In genomic region chr12:57430931-57431566, GRCh38 we compare ENCODE assay signal across 1 cellular context.
TF ChIP-seq lines count a peak whose summit lies in the region.

Gene R3HDM2 (minus strand): TSS chr12:57431043. CDS start chr12:57310428, 120,615 bp downstream.

TF ChIP-seq in K562, 482 proteins besides CTCF, POLR2A, EP300 and RAD21 (continued from another document and continues in another):
- TF ChIP-seq NR2C2 (CRISPR knock-in tag; IDR thresholded peaks at IDR 0.05): peak; percentile 88
- TF ChIP-seq NR2C2 (tag; IDR thresholded peaks at IDR 0.05): peak; percentile 64; the same call in 1 of the 2 replicates
- TF ChIP-seq ZNF23 (CRISPR knock-in tag; IDR thresholded peaks at IDR 0.05): no peak
- no peak for TF ChIP-seq MAFK (IDR thresholded peaks at IDR 0.05; ENCODE audit: low read length)
- TF ChIP-seq E2F8 (IDR thresholded peaks at IDR 0.05; ENCODE audit: low read depth, partially characterized antibody): peak; percentile 66
- TF ChIP-seq CTBP1 (IDR thresholded peaks at IDR 0.05; ENCODE audit: borderline replicate concordance): peak; percentile 84
- no peak for TF ChIP-seq HBP1 (CRISPR knock-in tag; IDR thresholded peaks at IDR 0.05)
- peak; percentile 99 for TF ChIP-seq FOXP1 (CRISPR knock-in tag; IDR thresholded peaks at IDR 0.05)
- TF ChIP-seq ZNF76 (CRISPR knock-in tag; IDR thresholded peaks at IDR 0.05; ENCODE audit: borderline replicate concordance): no peak
- TF ChIP-seq MTA1 (IDR thresholded peaks at IDR 0.05; ENCODE audit: borderline replicate concordance): no peak
- TF ChIP-seq ZNF644 (tag; IDR thresholded peaks at IDR 0.05; ENCODE audit: low read depth): no peak
- TF ChIP-seq ZNF175 (CRISPR knock-in tag; IDR thresholded peaks at IDR 0.05; ENCODE audit: low read depth): no peak; the same call in 1 of the 2 replicates
- no peak for TF ChIP-seq IRF2 (CRISPR knock-in tag; IDR thresholded peaks at IDR 0.05)
- TF ChIP-seq CREBBP (IDR thresholded peaks at IDR 0.05; ENCODE audit: low read depth, low read length): no peak
- TF ChIP-seq DNMT1 (IDR thresholded peaks at IDR 0.05): no peak
- TF ChIP-seq ZKSCAN3 (CRISPR knock-in tag; IDR thresholded peaks at IDR 0.05): no peak
- TF ChIP-seq DEAF1 (CRISPR knock-in tag; IDR thresholded peaks at IDR 0.05): no peak
- TF ChIP-seq TCF7L2 (IDR thresholded peaks at IDR 0.05; ENCODE audit: low read depth, low read length): no peak
- no peak for TF ChIP-seq BRF2 (IDR thresholded peaks at IDR 0.05; ENCODE audit: borderline replicate concordance, insufficient read depth, insufficient read length)
- peak; percentile 92; the same call in 1 of the 2 replicates for TF ChIP-seq ZNF224 (CRISPR knock-in tag; IDR thresholded peaks at IDR 0.05)
- TF ChIP-seq KAT8 (IDR thresholded peaks at IDR 0.05; ENCODE audit: low read depth): no peak
- TF ChIP-seq ZNF583 (CRISPR knock-in tag; IDR thresholded peaks at IDR 0.05): 0 out of 2 replicates have a peak, but pooled peaks have one; percentile 18
- no peak for TF ChIP-seq ZNF184 (CRISPR knock-in tag; IDR thresholded peaks at IDR 0.05)
- peak; percentile 99 for TF ChIP-seq RBFOX2 (IDR thresholded peaks at IDR 0.05; ENCODE audit: low read depth, low read length)
- no peak for TF ChIP-seq OTX1 (CRISPR knock-in tag; IDR thresholded peaks at IDR 0.05)
- TF ChIP-seq MAX (CRISPR knock-in tag; IDR thresholded peaks at IDR 0.05): peak; percentile 100
- no peak for TF ChIP-seq CREB5 (CRISPR knock-in tag; IDR thresholded peaks at IDR 0.05)
- TF ChIP-seq NR3C1 (CRISPR knock-in tag; IDR thresholded peaks at IDR 0.05): peak; percentile 96
- TF ChIP-seq TEAD4 (IDR thresholded peaks at IDR 0.05; ENCODE audit: low read length): no peak
- TF ChIP-seq TEAD4 (CRISPR knock-in tag; IDR thresholded peaks at IDR 0.05; ENCODE audit: borderline replicate concordance): peak; percentile 97; the same call in 1 of the 2 replicates
- TF ChIP-seq PKNOX1 (IDR thresholded peaks at IDR 0.05): peak; percentile 66
- TF ChIP-seq RFX1 (IDR thresholded peaks at IDR 0.05): no peak
- 0 out of 4 replicates have a peak, but pooled peaks of 1 of the 2 experiments have one; percentile 46 for TF ChIP-seq BCLAF1 (IDR thresholded peaks at IDR 0.05; ENCODE audit: borderline replicate concordance in 1 of 2, control insufficient read depth in 1 of 2, low read depth in 2 of 2, low read length in 1 of 2)
- no peak for TF ChIP-seq HDAC8 (tag; IDR thresholded peaks at IDR 0.05)
- peak; percentile 52; the same call in 1 of the 2 replicates for TF ChIP-seq ZBTB49 (CRISPR knock-in tag; IDR thresholded peaks at IDR 0.05; ENCODE audit: borderline replicate concordance)
- no peak for TF ChIP-seq POLR3G (IDR thresholded peaks at IDR 0.05; ENCODE audit: extremely low read depth, insufficient read length, insufficient replicate concordance)
- peak; percentile 82 for TF ChIP-seq PHF20 (IDR thresholded peaks at IDR 0.05; ENCODE audit: partially characterized antibody)
- no peak for TF ChIP-seq PHB2 (IDR thresholded peaks at IDR 0.05; ENCODE audit: low read depth)
- no peak for TF ChIP-seq RBM39 (optimal IDR thresholded peaks at IDR 0.05; ENCODE audit: low read depth, low read length)
- TF ChIP-seq ATF1 (CRISPR knock-in tag; IDR thresholded peaks at IDR 0.05): peak; percentile 59; the same call in 1 of the 2 replicates
- TF ChIP-seq ATF1 (tag; IDR thresholded peaks at IDR 0.05): peak; percentile 96
- 0 out of 2 replicates have a peak, but pooled peaks have one; percentile 62 for TF ChIP-seq ATF2 (CRISPR knock-in tag; IDR thresholded peaks at IDR 0.05)
- no peak for TF ChIP-seq BACH1 (tag; IDR thresholded peaks at IDR 0.05)
- no peak for TF ChIP-seq ZBTB8A (IDR thresholded peaks at IDR 0.05; ENCODE audit: partially characterized antibody)
- TF ChIP-seq THAP12 (CRISPR knock-in tag; IDR thresholded peaks at IDR 0.05): peak; percentile 57; the same call in 1 of the 2 replicates
- TF ChIP-seq CEBPG (CRISPR knock-in tag; IDR thresholded peaks at IDR 0.05): peak; percentile 57; the same call in 1 of the 2 replicates
- no peak for TF ChIP-seq CEBPG (tag; conservative IDR thresholded peaks at IDR 0.05 in 1 of 2, IDR thresholded peaks at IDR 0.05 in 1 of 2)
